30 cellular contexts compared by ENCODE assay signal in the genomic region with DNA sequence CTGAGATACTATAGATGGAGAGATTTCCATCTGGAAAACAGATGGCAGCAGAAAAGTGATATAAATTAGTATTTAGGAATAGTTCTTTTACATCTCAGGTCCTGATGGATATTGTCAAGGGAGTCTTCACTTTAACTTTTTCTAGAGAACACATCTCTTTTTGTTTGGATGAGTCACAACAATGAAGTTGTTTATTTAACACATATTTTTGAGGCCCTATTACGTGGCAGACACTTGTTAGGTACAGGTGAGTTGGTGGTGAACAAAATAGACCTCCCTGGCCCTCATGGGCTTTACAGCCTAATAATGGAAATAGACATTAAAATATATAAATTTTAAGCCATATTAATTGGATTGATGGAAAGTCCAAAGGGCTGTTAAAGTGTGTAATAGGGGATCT.
"Had no signal": no experiment of that assay in that cellular context is flagged by ENCODE, and none has a peak within 500 bp of the region (broad histone marks: within the 10 kb centered on the region; RNA-seq: fewer than 3 reads in every experiment).

No MANE protein-coding gene starts in this region.

- FAIRE-seq: colon had no signal

- H3K27me3 Mint-ChIP-seq: activated B cell treated with CpG ODN at 0.5 μM for 24 hours; activated CD4-positive, alpha-beta memory T cell treated with anti-CD3 and anti-CD28 coated beads, Interleukin-2, amount 10 ng/mL, durations not matched to agents 7 days and 5 days; activated CD8-positive, alpha-beta memory T cell treated with anti-CD3 and anti-CD28 coated beads, Interleukin-2, amount 10 ng/mL, durations not matched to agents 7 days and 5 days; activated naive CD4-positive, alpha-beta T cell treated with anti-CD3 and anti-CD28 coated beads, Interleukin-2, amount 50 U/mL, for 24 hours; activated naive CD8-positive, alpha-beta T cell treated with anti-CD3 and anti-CD28 coated beads, Interleukin-2, amount 10 ng/mL, durations not matched to agents 7 days and 5 days had no signal

- H3K9me3 ChIP-seq: Peyer's patch had no signal

- H3K27ac Mint-ChIP-seq: activated B cell treated with CpG ODN at 0.5 μM for 24 hours; activated CD4-positive, alpha-beta memory T cell treated with anti-CD3 and anti-CD28 coated beads, Interleukin-2, amount 10 ng/mL, durations not matched to agents 7 days and 5 days; activated CD8-positive, alpha-beta memory T cell treated with anti-CD3 and anti-CD28 coated beads, Interleukin-2, amount 10 ng/mL, durations not matched to agents 7 days and 5 days; activated naive CD4-positive, alpha-beta T cell treated with anti-CD3 and anti-CD28 coated beads, Interleukin-2, amount 50 U/mL, for 24 hours; activated naive CD8-positive, alpha-beta T cell treated with anti-CD3 and anti-CD28 coated beads, Interleukin-2, amount 10 ng/mL, durations not matched to agents 7 days and 5 days had no signal

- H3K4me1 ChIP-seq: ascending aorta, Peyer's patch had no signal

- H3K27me3 ChIP-seq: ascending aorta, Peyer's patch had no signal

- H3K4me3 ChIP-seq: ascending aorta, Peyer's patch had no signal

- H3K4me3 Mint-ChIP-seq: activated B cell treated with CpG ODN at 0.5 μM for 24 hours; activated CD4-positive, alpha-beta memory T cell treated with anti-CD3 and anti-CD28 coated beads, Interleukin-2, amount 10 ng/mL, durations not matched to agents 7 days and 5 days; activated CD8-positive, alpha-beta memory T cell treated with anti-CD3 and anti-CD28 coated beads, Interleukin-2, amount 10 ng/mL, durations not matched to agents 7 days and 5 days; activated naive CD4-positive, alpha-beta T cell treated with anti-CD3 and anti-CD28 coated beads, Interleukin-2, amount 50 U/mL, for 24 hours; activated naive CD8-positive, alpha-beta T cell treated with anti-CD3 and anti-CD28 coated beads, Interleukin-2, amount 10 ng/mL, durations not matched to agents 7 days and 5 days had no signal

- H3K4me1 Mint-ChIP-seq: activated B cell treated with CpG ODN at 0.5 μM for 24 hours; activated CD4-positive, alpha-beta memory T cell treated with anti-CD3 and anti-CD28 coated beads, Interleukin-2, amount 10 ng/mL, durations not matched to agents 7 days and 5 days; activated CD8-positive, alpha-beta memory T cell treated with anti-CD3 and anti-CD28 coated beads, Interleukin-2, amount 10 ng/mL, durations not matched to agents 7 days and 5 days; activated naive CD4-positive, alpha-beta T cell treated with anti-CD3 and anti-CD28 coated beads, Interleukin-2, amount 50 U/mL, for 24 hours; activated naive CD8-positive, alpha-beta T cell treated with anti-CD3 and anti-CD28 coated beads, Interleukin-2, amount 10 ng/mL, durations not matched to agents 7 days and 5 days had no signal

- H3K27ac ChIP-seq: ascending aorta, Peyer's patch, VCaP had no signal

- ATAC-seq: activated CD8-positive, alpha-beta memory T cell treated with anti-CD3 and anti-CD28 coated beads, Interleukin-2, amount 10 ng/mL, durations not matched to agents 7 days and 5 days had no signal

- DNase-seq: activated B cell treated with CpG ODN at 0.5 μM for 24 hours; activated CD4-positive, alpha-beta memory T cell treated with anti-CD3 and anti-CD28 coated beads, Interleukin-2, amount 10 ng/mL, durations not matched to agents 7 days and 5 days; activated CD4-positive, alpha-beta T cell treated with anti-CD3 and anti-CD28 coated beads for 48 hours; activated CD4-positive, CD25-positive, alpha-beta regulatory T cell treated with anti-CD3 and anti-CD28 coated beads, Interleukin-2, amount 50 U/mL, for 72 hours; activated CD8-positive, alpha-beta memory T cell treated with anti-CD3 and anti-CD28 coated beads for 24 hours; activated CD8-positive, alpha-beta memory T cell treated with anti-CD3 and anti-CD28 coated beads, Interleukin-2, amount 10 ng/mL, durations not matched to agents 7 days and 5 days; activated CD8-positive, alpha-beta memory T cell treated with anti-CD3 and anti-CD28 coated beads, Interleukin-2, amount 50 U/mL, for 48 hours; activated effector memory CD4-positive, alpha-beta T cell treated with Interleukin-2 at 50 U/mL for 16 hours; activated naive CD8-positive, alpha-beta T cell treated with anti-CD3 and anti-CD28 coated beads, Interleukin-2, amount 10 ng/mL, durations not matched to agents 7 days and 5 days; activated T-cell treated with anti-CD3 and anti-CD28 coated beads, Interleukin-2, amount 50 U/mL, for 48 hours; amygdala; central memory CD4-positive, alpha-beta T cell; NCI-H1105; NCI-H1436; NCI-H1694; NCI-H1930; NCI-H2081 treated with DMSO at 0.1 percent for 48 hours; NCI-H226; NCI-H524 treated with DMSO at 0.1 percent for 48 hours; Peyer's patch; Right ventricle myocardium superior; RPMI8226; SW 1271; T-helper 1 cell; T-helper 2 cell; T-helper 9 cell had no signal

- H3K9me3 Mint-ChIP-seq: activated CD4-positive, alpha-beta memory T cell treated with anti-CD3 and anti-CD28 coated beads, Interleukin-2, amount 10 ng/mL, durations not matched to agents 7 days and 5 days had no signal

- H3K36me3 ChIP-seq: Peyer's patch had no signal
